In the genomic region with DNA sequence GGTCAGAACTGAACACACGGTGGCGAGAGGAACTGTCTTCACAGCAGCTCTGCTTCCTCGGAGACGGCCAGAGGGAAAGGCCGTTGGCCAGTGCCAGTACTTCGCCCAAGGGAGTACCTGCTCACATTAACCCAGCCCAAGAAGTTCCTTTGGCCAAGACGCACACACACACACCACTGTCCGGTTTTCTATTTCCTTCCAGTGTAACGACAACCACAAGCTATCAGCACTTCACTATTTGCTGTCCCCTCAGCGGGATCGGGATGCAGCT, we compare ENCODE assay signal across 8 cellular contexts. TPM values are rescaled to one million over a fixed set of nuclear protein-coding genes. Genes with fewer than 3 reads are reported as not detected.
DNase-seq lines count a peak whose midpoint lies in the region; ATAC-seq, FAIRE-seq and TF ChIP-seq lines count a peak whose summit lies in the region.

No MANE protein-coding gene starts in this region.

- peak overlapping the region; percentile 96 to 97 (median 96) for H3K27ac Mint-ChIP-seq in CD4-positive, CD25-positive, alpha-beta regulatory T cell
- peak overlapping the region; percentile 98 for H3K27ac Mint-ChIP-seq in activated CD8-positive, alpha-beta T cell treated with anti-CD3 and anti-CD28 coated beads, Interleukin-2, amount 10 ng/mL, durations not matched to agents 7 days and 5 days

- CTCF ChIA-PET in activated CD8-positive, alpha-beta T cell treated with anti-CD3 and anti-CD28 coated beads, Interleukin-2, amount 10 ng/mL, durations not matched to agents 7 days and 5 days (lab: Charles Lee), result interaction anchor here (1.6 to 3.9 kb wide), 2 partner anchors 9 to 59 kb away, joined by 7 to 35 read pairs; a partner anchor contains a TSS

- peak overlapping the region; percentile 97 for H3K4me2 ChIP-seq in osteoblast (ENCODE audit: insufficient read depth, low read length)

- peaks cover 6% of the 10 kb centered on the region for H3K27me3 Mint-ChIP-seq in CD4-positive, CD25-positive, alpha-beta regulatory T cell
- H3K27me3 Mint-ChIP-seq in activated CD8-positive, alpha-beta T cell treated with anti-CD3 and anti-CD28 coated beads, Interleukin-2, amount 10 ng/mL, durations not matched to agents 7 days and 5 days (ENCODE audit: low read depth), result no peaks in the 10 kb centered on the region

- ATAC-seq in CD4-positive, CD25-positive, alpha-beta regulatory T cell (ENCODE audit: low read depth in 2 of 2), result no peak
- ATAC-seq in GM19324 (IDR thresholded peaks at IDR 0.05; ENCODE audit: low FRiP score, unreplicated experiment) (peak; percentile 2), HG02852 (IDR thresholded peaks at IDR 0.05; ENCODE audit: unreplicated experiment) (no peak)
- ATAC-seq in activated CD8-positive, alpha-beta T cell treated with anti-CD3 and anti-CD28 coated beads, Interleukin-2, amount 10 ng/mL, durations not matched to agents 7 days and 5 days, result no peak

- peak overlapping the region; percentile 89 for H3K4me3 ChIP-seq in CD4-positive, CD25-positive, alpha-beta regulatory T cell (ENCODE audit: low read depth, low read length)
- peak overlapping the region; percentile 98 for H3K4me3 ChIP-seq in MG63
- peak overlapping the region; percentile 99 for H3K4me3 ChIP-seq in osteoblast (ENCODE audit: insufficient read depth, low read length)

- peaks cover 9% of the 10 kb centered on the region for H3K36me3 Mint-ChIP-seq in CD4-positive, CD25-positive, alpha-beta regulatory T cell
- H3K36me3 Mint-ChIP-seq in activated CD8-positive, alpha-beta T cell treated with anti-CD3 and anti-CD28 coated beads, Interleukin-2, amount 10 ng/mL, durations not matched to agents 7 days and 5 days (ENCODE audit: low read depth), result peaks cover 43% of the 10 kb centered on the region

- H3K36me3 ChIP-seq in CD4-positive, CD25-positive, alpha-beta regulatory T cell (ENCODE audit: control insufficient read depth, insufficient read depth, low read length), result peaks cover 7% of the 10 kb centered on the region
- H3K36me3 ChIP-seq in MG63 (peaks cover 71% of the 10 kb centered on the region), osteoblast (ENCODE audit: insufficient read depth, low read length) (peaks cover 8% of the 10 kb centered on the region)

- peaks cover 45% of the 10 kb centered on the region for H3K4me1 ChIP-seq in CD4-positive, CD25-positive, alpha-beta regulatory T cell (ENCODE audit: control insufficient read depth, insufficient read depth, low read length, poor library complexity, severe bottlenecking)
- peaks cover 14% of the 10 kb centered on the region for H3K4me1 ChIP-seq in osteoblast (ENCODE audit: insufficient read depth, low read length)

- peaks cover 63% of the 10 kb centered on the region for H3K79me2 ChIP-seq in osteoblast (ENCODE audit: insufficient read depth, low read length)

- H3K27ac ChIP-seq in CD4-positive, CD25-positive, alpha-beta regulatory T cell (ENCODE audit: insufficient read depth, low read length, poor library complexity, severe bottlenecking), result peak overlapping the region; percentile 99
- peak overlapping the region; percentile 97 for H3K27ac ChIP-seq in osteoblast (ENCODE audit: low read depth, low read length)

- peak; percentile 19 for TF ChIP-seq CTCF in osteoblast (IDR thresholded peaks at IDR 0.05; ENCODE audit: extremely low read depth, low read depth, low read length)

- H3K4me1 Mint-ChIP-seq in CD4-positive, CD25-positive, alpha-beta regulatory T cell, result peaks cover 17 to 40% (median 26%) of the 10 kb centered on the region in 4 donors
- H3K4me1 Mint-ChIP-seq in activated CD8-positive, alpha-beta T cell treated with anti-CD3 and anti-CD28 coated beads, Interleukin-2, amount 10 ng/mL, durations not matched to agents 7 days and 5 days (ENCODE audit: low read depth), result peaks cover 28% of the 10 kb centered on the region

- no peaks in the 10 kb centered on the region for H3K9me3 Mint-ChIP-seq in CD4-positive, CD25-positive, alpha-beta regulatory T cell
- H3K9me3 Mint-ChIP-seq in activated CD8-positive, alpha-beta T cell treated with anti-CD3 and anti-CD28 coated beads, Interleukin-2, amount 10 ng/mL, durations not matched to agents 7 days and 5 days (ENCODE audit: insufficient read depth), result no peaks in the 10 kb centered on the region

- peak in 1 of 3 donors; percentile 44 for DNase-seq in CD4-positive, CD25-positive, alpha-beta regulatory T cell
- peak; percentile 52 for DNase-seq in MG63
- peak; percentile 46 for DNase-seq in activated CD8-positive, alpha-beta T cell treated with anti-CD3 and anti-CD28 coated beads, Interleukin-2, amount 10 ng/mL, durations not matched to agents 7 days and 5 days
- peak; percentile 33 to 36 for DNase-seq in frontal cortex (ENCODE audit: low spot score in 2 of 2)
- DNase-seq in osteoblast (ENCODE audit: insufficient read length, low spot score, missing footprints), result peak; percentile 82
- DNase-seq in NCI-H1694 treated with DMSO at 0.1 percent for 48 hours (lab: John Stamatoyannopoulos, UW), result no peak

- POLR2A ChIA-PET in activated CD8-positive, alpha-beta T cell treated with anti-CD3 and anti-CD28 coated beads, Interleukin-2, amount 10 ng/mL, durations not matched to agents 7 days and 5 days (lab: Charles Lee), result interaction anchor here (0.6 to 4.7 kb wide), 4 partner anchors 9 to 701 kb away, joined by 3 to 84 read pairs (median 4); a partner anchor contains a TSS

- H2AFZ ChIP-seq in osteoblast (ENCODE audit: low read length), result peak overlapping the region; percentile 98

- no peak for FAIRE-seq in frontal cortex (lab: Jason Lieb, UNC)

- no peaks in the 10 kb centered on the region for H3K9me3 ChIP-seq in CD4-positive, CD25-positive, alpha-beta regulatory T cell (ENCODE audit: control insufficient read depth in 2 of 2, low read length in 2 of 2)
- H3K9me3 ChIP-seq in MG63 (no peaks in the 10 kb centered on the region), osteoblast (ENCODE audit: low read depth, low read length) (no peaks in the 10 kb centered on the region)

- H4K20me1 ChIP-seq in osteoblast (ENCODE audit: insufficient read depth, low read length), result peaks cover 30% of the 10 kb centered on the region

- no peaks in the 10 kb centered on the region for H3K27me3 ChIP-seq in CD4-positive, CD25-positive, alpha-beta regulatory T cell (ENCODE audit: control insufficient read depth, insufficient read depth, low read length)
- H3K27me3 ChIP-seq in MG63 (no peaks in the 10 kb centered on the region), osteoblast (ENCODE audit: insufficient read depth, low read length) (no peaks in the 10 kb centered on the region)

- H3K4me3 Mint-ChIP-seq in CD4-positive, CD25-positive, alpha-beta regulatory T cell, result peak overlapping the region; percentile 93 to 99 (median 95)
- H3K4me3 Mint-ChIP-seq in activated CD8-positive, alpha-beta T cell treated with anti-CD3 and anti-CD28 coated beads, Interleukin-2, amount 10 ng/mL, durations not matched to agents 7 days and 5 days, result peak overlapping the region; percentile 93

RNA-seq across cellular contexts. Expression of a gene that starts 0.7 kb away (rescaled TPM):
- 144 TPM for total RNA-seq in CD4-positive, CD25-positive, alpha-beta regulatory T cell
- polyA plus RNA-seq in CD4-positive, CD25-positive, alpha-beta regulatory T cell, result 10 to 100 TPM; 45.9 to 60.0 (median 53.0) TPM
- 64.2 and 77.3 TPM in 2 replicates for total RNA-seq in MG63 (2014; rRNA removed; shearing (Covaris generic); ENCODE audit: low replicate concordance)
- 100 to 1,000 TPM; 112 to 122 TPM for total RNA-seq in activated CD8-positive, alpha-beta T cell treated with anti-CD3 and anti-CD28 coated beads, Interleukin-2, amount 10 ng/mL, durations not matched to agents 7 days and 5 days
- total RNA-seq in frontal cortex (67.7 TPM), osteoblast (61.9 and 67.2 TPM in 2 replicates)

RNA-seq across cellular contexts. Expression of a gene that starts 9.2 kb away (rescaled TPM):
- 6.2 TPM for total RNA-seq in CD4-positive, CD25-positive, alpha-beta regulatory T cell
- 10 to 100 TPM in 1 of 4 donors, 1 to 10 TPM in 3; 4.6 to 10.6 (median 7.3) TPM for polyA plus RNA-seq in CD4-positive, CD25-positive, alpha-beta regulatory T cell
- total RNA-seq in MG63 (2014; rRNA removed; shearing (Covaris generic); ENCODE audit: low replicate concordance), result 6.6 and 7.7 TPM in 2 replicates
- 10 to 100 TPM in 1 of 2 experiments, 1 to 10 TPM in 1; 8.0 to 11.7 TPM for total RNA-seq in activated CD8-positive, alpha-beta T cell treated with anti-CD3 and anti-CD28 coated beads, Interleukin-2, amount 10 ng/mL, durations not matched to agents 7 days and 5 days
- total RNA-seq in frontal cortex (3.3 TPM), osteoblast (8.3 and 9.0 TPM in 2 replicates)

RNA-seq across cellular contexts. Expression of a gene that starts 9.3 kb away (rescaled TPM):
- total RNA-seq in CD4-positive, CD25-positive, alpha-beta regulatory T cell, result 86.1 TPM
- 1 to 10 TPM; 4.8 to 8.1 (median 5.9) TPM for polyA plus RNA-seq in CD4-positive, CD25-positive, alpha-beta regulatory T cell
- total RNA-seq in MG63 (2014; rRNA removed; shearing (Covaris generic); ENCODE audit: low replicate concordance), result 73.9 and 76.5 TPM in 2 replicates
- 100 to 1,000 TPM; 136 to 142 TPM for total RNA-seq in activated CD8-positive, alpha-beta T cell treated with anti-CD3 and anti-CD28 coated beads, Interleukin-2, amount 10 ng/mL, durations not matched to agents 7 days and 5 days
- total RNA-seq in frontal cortex (30.6 TPM), osteoblast (47.7 and 51.4 TPM in 2 replicates)

RNA-seq across cellular contexts. Expression of a gene that starts 47.7 kb away (rescaled TPM):
- 4.7 TPM for total RNA-seq in CD4-positive, CD25-positive, alpha-beta regulatory T cell
- polyA plus RNA-seq in CD4-positive, CD25-positive, alpha-beta regulatory T cell, result 1 to 10 TPM; 3.3 to 5.5 (median 4.7) TPM
- total RNA-seq in MG63 (2014; rRNA removed; shearing (Covaris generic); ENCODE audit: low replicate concordance), result 17.4 and 18.0 TPM in 2 replicates
- 1 to 10 TPM; 4.7 to 5.0 TPM for total RNA-seq in activated CD8-positive, alpha-beta T cell treated with anti-CD3 and anti-CD28 coated beads, Interleukin-2, amount 10 ng/mL, durations not matched to agents 7 days and 5 days
- total RNA-seq in frontal cortex (5.7 TPM), osteoblast (2.9 and 3.3 TPM in 2 replicates)

RNA-seq across cellular contexts. Expression of a gene that starts 57.4 kb away (rescaled TPM):
- 3.2 TPM for total RNA-seq in CD4-positive, CD25-positive, alpha-beta regulatory T cell
- polyA plus RNA-seq in CD4-positive, CD25-positive, alpha-beta regulatory T cell, result 1 to 10 TPM; 5.6 to 8.0 (median 7.4) TPM
- total RNA-seq in MG63 (2014; rRNA removed; shearing (Covaris generic); ENCODE audit: low replicate concordance), result 16.7 and 19.9 TPM in 2 replicates
- total RNA-seq in activated CD8-positive, alpha-beta T cell treated with anti-CD3 and anti-CD28 coated beads, Interleukin-2, amount 10 ng/mL, durations not matched to agents 7 days and 5 days, result 10 to 100 TPM; 10.7 to 13.1 TPM
- total RNA-seq in frontal cortex, result 3.3 TPM
- 2.7 and 4.0 TPM in 2 replicates for total RNA-seq in osteoblast
